In the genomic region with DNA sequence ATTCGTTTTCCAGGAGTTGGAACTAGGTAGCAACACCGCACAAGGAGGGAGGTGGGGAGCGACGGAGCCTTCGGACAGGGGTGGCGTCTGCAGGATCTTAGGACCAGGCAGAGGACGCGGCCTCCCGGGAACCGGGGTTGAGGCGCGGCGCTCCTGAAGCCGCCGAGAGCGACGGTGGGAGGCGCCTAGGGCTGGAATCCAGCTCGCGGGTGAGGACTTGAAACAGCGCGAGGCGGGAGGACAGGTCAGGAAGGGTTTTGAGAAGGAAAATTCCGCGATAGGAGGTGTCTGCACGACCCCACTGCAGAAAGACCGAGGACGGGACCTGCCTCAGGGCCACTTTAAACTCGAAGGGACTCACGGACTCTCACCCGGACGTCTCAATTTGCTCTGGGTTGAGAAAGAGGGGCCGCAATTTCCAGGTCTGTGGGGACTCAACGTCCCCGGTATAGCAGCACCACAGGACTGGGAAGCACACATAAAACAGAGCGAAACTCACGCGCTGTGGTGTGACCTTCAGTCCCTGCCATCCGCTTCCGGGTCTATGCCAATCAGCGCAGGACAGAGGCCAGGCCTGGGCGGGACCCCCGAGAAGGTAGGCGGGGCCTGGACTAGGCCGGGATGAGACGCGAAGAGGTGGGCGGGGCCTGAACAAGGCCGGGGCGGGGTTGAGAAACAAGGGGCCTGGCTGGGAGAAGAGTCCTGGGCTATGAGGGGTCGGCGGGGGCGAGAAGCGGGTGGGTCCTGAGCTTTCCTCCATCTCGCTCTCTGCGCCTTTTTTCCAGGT, we compare ENCODE assay signal across 1 cellular context.
TF ChIP-seq lines count a peak whose summit lies in the region.

ZNF320 (minus strand) TSS at position 487 of the 787 bp plus-strand sequence. CDS start 7,380 bp downstream, outside the sequence.

TF ChIP-seq in IMR-90, 13 proteins besides CTCF, POLR2A, EP300 and RAD21 (continued from another document):
- no peak; the same call in 1 of the 2 replicates for TF ChIP-seq MXI1 (IDR thresholded peaks at IDR 0.05; ENCODE audit: borderline replicate concordance, low read depth, low read length)
- no peak for TF ChIP-seq CEBPB (IDR thresholded peaks at IDR 0.05; ENCODE audit: low read depth, low read length)
